In genomic region chr2:125543968-125544514, GRCh38 we compare ENCODE assay signal across 24 cellular contexts.
DNase-seq lines count a peak whose midpoint lies in the region; ATAC-seq and TF ChIP-seq lines count a peak whose summit lies in the region.
"Had no signal": no experiment of that assay in that cellular context is flagged by ENCODE, and none has a peak within 500 bp of the region (broad histone marks: within the 10 kb centered on the region; RNA-seq: fewer than 3 reads in every experiment).

No MANE protein-coding gene starts in this region.

- intact Hi-C loops in mucosa of descending colon (cut with DNase I, micrococcal nuclease) (loop anchor here in 1 of 2 donors (5.0 kb wide), 1 partner anchor 238 kb away; no protein-coding TSS in a partner anchor), sigmoid colon (cut with DNase I) (no loop called here)

- no peaks in the 10 kb centered on the region for H3K4me1 ChIP-seq in mucosa of descending colon (ENCODE audit: low read depth)
- H3K4me1 ChIP-seq in sigmoid colon, result no peaks in the 10 kb centered on the region

- 49 to 72% methylated on average over 1 of the region's 1 CpG for WGBS in sigmoid colon, 2 donors

- H3K9me3 ChIP-seq in mucosa of descending colon (no peaks in the 10 kb centered on the region), sigmoid colon (no peaks in the 10 kb centered on the region)

- no peaks in the 10 kb centered on the region for H3K27me3 ChIP-seq in sigmoid colon

- no peak overlapping the region for H3K27ac ChIP-seq in sigmoid colon

- TF ChIP-seq EP300 in sigmoid colon (IDR thresholded peaks at IDR 0.05), result no peak

- H3K4me3 ChIP-seq in mucosa of descending colon (no peak overlapping the region), sigmoid colon (no peak overlapping the region)
- H3K4me3 ChIP-seq: GM23338 had no signal

- TF ChIP-seq POLR2A in sigmoid colon (IDR thresholded peaks at IDR 0.05), result no peak

- peak; percentile 2 for DNase-seq in Ammon's horn (ENCODE audit: low spot score)
- peak; percentile 58 for DNase-seq in HT1080 (ENCODE audit: low read depth)
- DNase-seq in SW480 (ENCODE audit: low spot score), result peak; percentile 1
- no peak for DNase-seq in mucosa of descending colon
- DNase-seq in sigmoid colon, result no peak
- no peak for DNase-seq in anterior cingulate cortex (lab: John Stamatoyannopoulos, UW)
- no peak for DNase-seq in GM20000 (ENCODE audit: low spot score)
- DNase-seq: AML-193; C1 segment of cervical spinal cord; CD8-positive, alpha-beta memory T cell; DMS153; H9; KG1; NCI-H1048; NCI-H1417 treated with DMSO at 0.1 percent for 48 hours; NCI-H1694 treated with DMSO at 0.1 percent for 48 hours; NCI-H2081; NCI-H2171; NCI-H524; NCI-H774; RPMI8226; SHP77; T-helper 1 cell had no signal

- TF ChIP-seq CTCF in mucosa of descending colon (IDR thresholded peaks at IDR 0.05) (no peak), sigmoid colon (IDR thresholded peaks at IDR 0.05) (no peak), GM20000 (IDR thresholded peaks at IDR 0.05; ENCODE audit: extremely low read depth, missing control alignments) (no peak)

- H3K36me3 ChIP-seq in mucosa of descending colon (ENCODE audit: low read depth) (no peaks in the 10 kb centered on the region), sigmoid colon (no peaks in the 10 kb centered on the region)

- ATAC-seq in mucosa of descending colon, result peak; percentile 66
- ATAC-seq: GM23338 had no signal

Comparison
In these comparisons a context has a peak if more than half of its experiments do, and no peak if none do; other contexts are left out.
1. DNase-seq: peak in Ammon's horn (single experiment), HT1080 (single experiment) and SW480 (single experiment); none in mucosa of descending colon (0 of 3), sigmoid colon (single experiment), anterior cingulate cortex (0 of 58) and GM20000 (single experiment).